Comparison of ENCODE assay signal across 22 cellular contexts in genomic region chr3:174132006-174132405, GRCh38.
"Had no signal": no experiment of that assay in that cellular context is flagged by ENCODE, and none has a peak within 500 bp of the region (broad histone marks: within the 10 kb centered on the region; RNA-seq: fewer than 3 reads in every experiment).

No MANE protein-coding gene starts in this region.

- H3K27me3 ChIP-seq: gastroesophageal sphincter, heart left ventricle, ovary, right atrium auricular region, thyroid gland had no signal

- DNase-seq: activated CD4-positive, alpha-beta memory T cell treated with anti-CD3 and anti-CD28 coated beads, Interleukin-2, amount 10 ng/mL, durations not matched to agents 7 days and 5 days; activated CD4-positive, alpha-beta T cell treated with anti-CD3 and anti-CD28 coated beads, Interleukin-2, amount 10 ng/mL, durations not matched to agents 24 days and 14 days; activated effector memory CD4-positive, alpha-beta T cell treated with Interleukin-2 at 50 U/mL for 16 hours; activated naive CD4-positive, alpha-beta T cell treated with anti-CD3 and anti-CD28 coated beads for 36 hours; activated naive CD8-positive, alpha-beta T cell treated with anti-CD3 and anti-CD28 coated beads, Interleukin-2, amount 10 ng/mL, durations not matched to agents 7 days and 5 days; activated T-cell treated with anti-CD3 and anti-CD28 coated beads, Interleukin-2, amount 50 U/mL, for 72 hours; amygdala; cerebellar nuclear complex; heart left ventricle; lower lobe of right lung; naive thymus-derived CD8-positive, alpha-beta T cell; ovary; psoas muscle; stimulated activated CD4-positive, alpha-beta T cell treated with anti-CD3 and anti-CD28 coated beads, Interleukin-12 subunit alpha, Interleukin-12 subunit beta, amount 100 ng/mL, for 4 hours; stimulated activated CD4-positive, alpha-beta T cell treated with anti-CD3 and anti-CD28 coated beads, Interleukin-4, amount 100 ng/mL, for 4 hours; substantia nigra; thyroid gland had no signal

- H3K4me1 ChIP-seq: gastroesophageal sphincter, heart left ventricle, lower lobe of right lung, psoas muscle, right atrium auricular region, thyroid gland had no signal

- H3K27ac ChIP-seq: coronary artery, gastroesophageal sphincter, heart left ventricle, lower lobe of right lung, ovary, psoas muscle, right atrium auricular region, thyroid gland, VCaP had no signal

- H3K9me3 ChIP-seq: gastroesophageal sphincter, heart left ventricle, lower lobe of right lung, ovary, psoas muscle, right atrium auricular region, thyroid gland had no signal

- H3K4me3 ChIP-seq: coronary artery, gastroesophageal sphincter, heart left ventricle, lower lobe of right lung, ovary, psoas muscle, right atrium auricular region, thyroid gland had no signal

- ATAC-seq: activated CD4-positive, CD25-positive, alpha-beta regulatory T cell treated with anti-CD3 and anti-CD28 coated beads, Interleukin-2, amount 50 U/mL, for 24 hours; activated T-cell treated with anti-CD3 and anti-CD28 coated beads, Interleukin-2, amount 50 U/mL, for 72 hours; gastroesophageal sphincter; heart left ventricle; naive thymus-derived CD8-positive, alpha-beta T cell; psoas muscle had no signal

- H3K36me3 ChIP-seq: gastroesophageal sphincter, heart left ventricle, lower lobe of right lung, ovary, right atrium auricular region, thyroid gland had no signal
